21 cellular contexts compared by ENCODE assay signal in genomic region chr19:46521241-46521640, GRCh38. TPM values are rescaled to one million over a fixed set of nuclear protein-coding genes. Genes with fewer than 3 reads are reported as not detected.
"Had no signal": no experiment of that assay in that cellular context is flagged by ENCODE, and none has a peak within 500 bp of the region (broad histone marks: within the 10 kb centered on the region; RNA-seq: fewer than 3 reads in every experiment).

No MANE protein-coding gene starts in this region.

- H3K36me3 ChIP-seq: esophagus squamous epithelium, uterus had no signal

- H3K4me3 Mint-ChIP-seq: activated CD4-positive, alpha-beta memory T cell treated with anti-CD3 and anti-CD28 coated beads, Interleukin-2, amount 10 ng/mL, durations not matched to agents 7 days and 5 days; brain; naive B cell; stimulated activated memory B cell treated with anti-CD40 and anti-IgM and Interleukin-4, amounts not matched to agents 10 μg/mL and 1 μg/mL and 100 μg/mL, for 72 hours had no signal

- H3K27ac ChIP-seq: coronary artery, esophagus squamous epithelium, hepatocyte, tibial nerve, uterus had no signal

- DNase-seq: activated CD4-positive, alpha-beta memory T cell treated with anti-CD3 and anti-CD28 coated beads, Interleukin-2, amount 10 ng/mL, durations not matched to agents 7 days and 5 days; activated CD8-positive, alpha-beta memory T cell treated with anti-CD3 and anti-CD28 coated beads, Interleukin-2, amount 50 U/mL, for 48 hours; activated effector memory CD4-positive, alpha-beta T cell treated with Interleukin-2 at 50 U/mL for 16 hours; central memory CD4-positive, alpha-beta T cell; effector CD4-positive, alpha-beta T cell; esophagus squamous epithelium; islet precursor cell; midbrain; naive B cell; SHP77 treated with DMSO at 0.1 percent for 48 hours; stimulated activated CD4-positive, alpha-beta T cell treated with anti-CD3 and anti-CD28 coated beads, Interleukin-2, amount 100 ng/mL, for 48 hours; uterus had no signal

- H3K4me1 ChIP-seq: esophagus squamous epithelium, tibial nerve, uterus had no signal

- ATAC-seq: activated CD4-positive, CD25-positive, alpha-beta regulatory T cell treated with anti-CD3 and anti-CD28 coated beads, Interleukin-2, amount 50 U/mL, for 24 hours; SK-N-SH treated with all-trans-retinoic acid at 6 μM for 48 hours; stimulated activated memory B cell treated with anti-CD40 and anti-IgM and Interleukin-4, amounts not matched to agents 10 μg/mL and 1 μg/mL and 100 μg/mL, for 72 hours had no signal

- H3K4me3 ChIP-seq: coronary artery, esophagus squamous epithelium, hepatocyte, lung, tibial nerve, uterus had no signal

- H3K27ac Mint-ChIP-seq: activated CD4-positive, alpha-beta memory T cell treated with anti-CD3 and anti-CD28 coated beads, Interleukin-2, amount 10 ng/mL, durations not matched to agents 7 days and 5 days; stimulated activated memory B cell treated with anti-CD40 and anti-IgM and Interleukin-4, amounts not matched to agents 10 μg/mL and 1 μg/mL and 100 μg/mL, for 72 hours had no signal

- H3K9me3 ChIP-seq: esophagus squamous epithelium, uterus had no signal

- H3K27me3 ChIP-seq: hepatocyte, tibial nerve, uterus had no signal

- H3K4me2 ChIP-seq: hepatocyte had no signal

- H3K36me3 Mint-ChIP-seq: naive B cell; stimulated activated memory B cell treated with anti-CD40 and anti-IgM and Interleukin-4, amounts not matched to agents 10 μg/mL and 1 μg/mL and 100 μg/mL, for 72 hours had no signal

- H3K27me3 Mint-ChIP-seq: activated CD4-positive, alpha-beta memory T cell treated with anti-CD3 and anti-CD28 coated beads, Interleukin-2, amount 10 ng/mL, durations not matched to agents 7 days and 5 days had no signal

RNA-seq across cellular contexts. Expression of gene PNMA8B, which starts 25.6 kb away (rescaled TPM):
- total RNA-seq: T-helper 2 cell treated with Interferon-gamma antibody and Interleukin-4, amounts not matched to agents 100 ng/mL and 5 ng/mL, for 36 hours had no signal

RNA-seq across cellular contexts. Expression of gene PNMA8A, which starts 49.9 kb away (rescaled TPM):
- total RNA-seq: activated CD4-positive, alpha-beta memory T cell treated with anti-CD3 and anti-CD28 coated beads, Interleukin-2, amount 10 ng/mL, durations not matched to agents 7 days and 5 days; T-helper 2 cell treated with Interferon-gamma antibody and Interleukin-4, amounts not matched to agents 100 ng/mL and 5 ng/mL, for 36 hours had no signal
